8 cellular contexts compared by ENCODE assay signal in genomic region chr12:64256166-64256800, GRCh38. TPM values are rescaled to one million over a fixed set of nuclear protein-coding genes. Genes with fewer than 3 reads are reported as not detected.
DNase-seq lines count a peak whose midpoint lies in the region; ATAC-seq and TF ChIP-seq lines count a peak whose summit lies in the region.

No MANE protein-coding gene starts in this region.

- no TSS peak for BruUV-seq in A673 (replicated peaks; lab: Mats Ljungman, UMichigan)

- no peaks in the 10 kb centered on the region for H3K79me2 ChIP-seq in smooth muscle cell (ENCODE audit: low read depth)

- no peak overlapping the region for H2AFZ ChIP-seq in smooth muscle cell (ENCODE audit: low read depth)

- in situ Hi-C loops in GM13976 (cut with MboI; ENCODE audit: low sequenced_read_pairs, unreplicated experiment), result loop anchor here (10.0 kb wide), 1 partner anchor 411 kb away; the partner anchor contains the start of gene SRGAP1

- H3K9ac ChIP-seq in smooth muscle cell (ENCODE audit: low read depth), result no peak overlapping the region

- H3K36me3 ChIP-seq in A673 (ENCODE audit: insufficient read depth, low read length, poor library complexity, severe bottlenecking), result no peaks in the 10 kb centered on the region
- H3K36me3 ChIP-seq in right atrium auricular region, result no peaks in the 10 kb centered on the region
- H3K36me3 ChIP-seq in smooth muscle cell (ENCODE audit: low read depth), result no peaks in the 10 kb centered on the region

- no peaks in the 10 kb centered on the region for H4K20me1 ChIP-seq in smooth muscle cell (ENCODE audit: low read depth)

- no peaks in the 10 kb centered on the region for H3K27me3 ChIP-seq in A673 (replicated peaks; ENCODE audit: insufficient read depth, low read depth, low read length, poor library complexity)
- H3K27me3 ChIP-seq in right atrium auricular region, result no peaks in the 10 kb centered on the region
- H3K27me3 ChIP-seq in smooth muscle cell (ENCODE audit: low read depth), result no peaks in the 10 kb centered on the region

- DNase-seq in A673 (ENCODE audit: low spot score) (peak; percentile 79), GM13976 (ENCODE audit: low spot score) (peak; percentile 48), NCI-H2107 treated with DMSO at 0.1 percent for 48 hours (lab: John Stamatoyannopoulos, UW; ENCODE audit: unreplicated experiment) (peak; percentile 57), amniotic epithelial cell (ENCODE audit: low read depth) (peak; percentile 52), right atrium auricular region (ENCODE audit: low spot score) (no peak), smooth muscle cell (lab: John Stamatoyannopoulos, UW; ENCODE audit: unreplicated experiment) (no peak)

- intact Hi-C loops in A673 (cut with micrococcal nuclease; ENCODE audit: unreplicated experiment), result loop anchor here (1.0 to 10.0 kb wide), 5 partner anchors 412 to 1151 kb away; partner anchors contain the start of gene SRGAP1

- 70% methylated on average over 4 of the region's 4 CpGs for WGBS in smooth muscle cell (ENCODE audit: low lambda C conversion rate)

- H3K4me3 ChIP-seq in A673 (ENCODE audit: low read depth, low read length, poor library complexity, severe bottlenecking), result no peak overlapping the region
- no peak overlapping the region for H3K4me3 ChIP-seq in right atrium auricular region
- no peak overlapping the region for H3K4me3 ChIP-seq in smooth muscle cell

- ATAC-seq in HG03521 (IDR thresholded peaks at IDR 0.05; ENCODE audit: unreplicated experiment), result no peak
- ATAC-seq in HG03108 (IDR thresholded peaks at IDR 0.05; ENCODE audit: unreplicated experiment), result no peak

- CTCF ChIA-PET in A673 (lab: Charles Lee), result interaction anchor here (3.1 kb wide), 1 partner anchor 417 kb away, joined by 16 read pairs; no protein-coding TSS in a partner anchor

- H3K4me2 ChIP-seq in smooth muscle cell, result no peak overlapping the region

- H3K4me1 ChIP-seq in A673 (ENCODE audit: insufficient read depth, low read length, poor library complexity, severe bottlenecking) (no peaks in the 10 kb centered on the region), right atrium auricular region (no peaks in the 10 kb centered on the region), smooth muscle cell (ENCODE audit: low read depth) (no peaks in the 10 kb centered on the region)

- H3K27ac ChIP-seq in A673 (ENCODE audit: low read depth, low read length, poor library complexity, severe bottlenecking) (no peak overlapping the region), right atrium auricular region (no peak overlapping the region), smooth muscle cell (ENCODE audit: low read depth) (no peak overlapping the region)

- TF ChIP-seq CTCF in A673 (conservative IDR thresholded peaks at IDR 0.05; ENCODE audit: low read depth, low read length), result peak; percentile 71
- TF ChIP-seq CTCF in GM13976 (IDR thresholded peaks at IDR 0.05; ENCODE audit: borderline replicate concordance, control extremely low read depth, extremely low read depth, insufficient read depth, missing control alignments), result peak; percentile 31
- peak; percentile 53 to 77 for TF ChIP-seq CTCF in right atrium auricular region (IDR thresholded peaks at IDR 0.05)
- peak; percentile 73 for TF ChIP-seq CTCF in smooth muscle cell (IDR thresholded peaks at IDR 0.05; ENCODE audit: borderline replicate concordance, insufficient read depth, poor library complexity, severe bottlenecking)

- POLR2A ChIA-PET in A673 (lab: Charles Lee; ENCODE audit: low non-redundant PET), result no interaction called here

- no peaks in the 10 kb centered on the region for H3F3A ChIP-seq in smooth muscle cell (ENCODE audit: low read depth)

- H3K9me3 ChIP-seq in A673 (ENCODE audit: low read depth, low read length, poor library complexity, severe bottlenecking) (no peaks in the 10 kb centered on the region), right atrium auricular region (no peaks in the 10 kb centered on the region), smooth muscle cell (replicated peaks; ENCODE audit: low read depth) (no peaks in the 10 kb centered on the region)

RNA-seq across cellular contexts. Expression of gene KICS2, which starts 34.2 kb away (rescaled TPM):
- 10.8 and 14.0 TPM in 2 replicates for total RNA-seq in A673 (2021)
- total RNA-seq in right atrium auricular region, result 1 to 10 TPM; 3.4 to 4.2 TPM
- 3.6 and 6.6 TPM in 2 replicates for total RNA-seq in smooth muscle cell
- polyA plus RNA-seq in smooth muscle cell, result 0.84 and 1.1 TPM in 2 replicates

Comparison
In these comparisons a context has a peak if more than half of its experiments do, and no peak if none do; other contexts are left out.
1. DNase-seq: peak in A673 (single experiment), GM13976 (single experiment), NCI-H2107 treated with DMSO at 0.1 percent for 48 hours (single experiment) and amniotic epithelial cell (single experiment); none in right atrium auricular region (single experiment) and smooth muscle cell (single experiment).
2. Peak in every context shown above with its lines, with median percentiles within 50 percentile points of each other: CTCF ChIP-seq.